Comparison of ENCODE assay signal across 21 cellular contexts in the genomic region with DNA sequence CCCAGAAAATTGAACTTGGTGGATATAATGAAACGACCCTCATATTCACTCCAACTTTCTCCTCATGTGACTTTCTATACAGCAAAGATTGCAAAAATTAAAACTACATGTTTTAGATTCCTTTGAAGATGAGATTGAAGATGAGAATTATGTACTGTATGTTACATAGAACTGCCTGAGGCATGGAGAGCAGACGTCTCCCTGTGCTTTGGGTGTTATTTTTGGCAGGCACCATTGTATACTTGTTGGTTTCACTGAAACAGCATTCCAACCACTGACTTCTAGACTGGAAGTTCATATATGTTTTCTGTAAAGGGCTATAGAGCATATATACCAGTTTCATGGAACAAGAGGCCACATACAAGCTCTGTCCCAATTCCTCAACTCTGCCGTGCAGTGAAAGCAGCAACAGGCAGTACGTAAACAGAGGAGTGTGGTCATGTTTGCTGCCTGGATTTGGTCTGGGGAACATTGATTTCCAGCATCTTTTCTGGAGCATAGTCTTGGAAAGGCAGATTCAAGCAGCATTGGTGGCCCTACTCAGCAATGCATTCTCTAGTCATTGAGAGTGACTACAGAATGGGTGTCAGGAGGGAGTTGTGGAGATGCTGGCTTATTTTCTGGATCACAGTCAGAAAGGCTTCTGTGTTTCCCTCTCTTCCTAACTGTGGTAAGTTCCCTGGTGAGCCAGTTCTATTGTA. TPM values are rescaled to one million over a fixed set of nuclear protein-coding genes. Genes with fewer than 3 reads are reported as not detected.
"Had no signal": no experiment of that assay in that cellular context is flagged by ENCODE, and none has a peak within 500 bp of the region (broad histone marks: within the 10 kb centered on the region; RNA-seq: fewer than 3 reads in every experiment).

No MANE protein-coding gene starts in this region.

- H3K4me3 ChIP-seq: adrenal gland, cardiac muscle cell, lower lobe of right lung, suprapubic skin, tibial nerve had no signal

- H3K27me3 Mint-ChIP-seq: naive thymus-derived CD4-positive, alpha-beta T cell; stimulated activated naive CD8-positive, alpha-beta T cell treated with anti-CD3 and anti-CD28 coated beads, Interleukin-15, Interleukin-2, amounts not matched to agents 100 ng/mL and 50 ng/mL, for 24 hours had no signal

- ATAC-seq: activated CD8-positive, alpha-beta T cell treated with anti-CD3 and anti-CD28 coated beads, Interleukin-2, amount 10 ng/mL, durations not matched to agents 7 days and 5 days; activated naive CD4-positive, alpha-beta T cell treated with anti-CD3 and anti-CD28 coated beads, Interleukin-2, amount 50 U/mL, for 72 hours; foreskin keratinocyte; left lobe of liver; lower lobe of right lung; naive thymus-derived CD4-positive, alpha-beta T cell had no signal

- H3K36me3 Mint-ChIP-seq: activated naive CD4-positive, alpha-beta T cell treated with anti-CD3 and anti-CD28 coated beads, Interleukin-2, amount 50 U/mL, for 72 hours; naive thymus-derived CD4-positive, alpha-beta T cell had no signal

- H3K27ac ChIP-seq: adrenal gland, cardiac muscle cell, foreskin keratinocyte, lower lobe of right lung, suprapubic skin, tibial nerve had no signal

- H3K27ac Mint-ChIP-seq: activated CD8-positive, alpha-beta T cell treated with anti-CD3 and anti-CD28 coated beads, Interleukin-2, amount 10 ng/mL, durations not matched to agents 7 days and 5 days; activated naive CD4-positive, alpha-beta T cell treated with anti-CD3 and anti-CD28 coated beads, Interleukin-2, amount 50 U/mL, for 72 hours; activated T-helper 1 cell treated with anti-CD3 and anti-CD28 coated beads, Interleukin-12 subunit alpha, Interleukin-12 subunit beta, Interleukin-2, Interleukin-4 antibody, amounts not matched to agents 30 ng/mL and 10 ng/mL and 1 ng/mL, durations not matched to agents 14 hours and 24 hours and 36 hours; naive thymus-derived CD4-positive, alpha-beta T cell; progenitor cell of endocrine pancreas; stimulated activated naive CD8-positive, alpha-beta T cell treated with anti-CD3 and anti-CD28 coated beads, Interleukin-15, Interleukin-2, amounts not matched to agents 100 ng/mL and 50 ng/mL, for 24 hours had no signal

- H3K36me3 ChIP-seq: adrenal gland, cardiac muscle cell, lower lobe of right lung, suprapubic skin, tibial nerve had no signal

- H3K4me3 Mint-ChIP-seq: activated CD8-positive, alpha-beta T cell treated with anti-CD3 and anti-CD28 coated beads, Interleukin-2, amount 10 ng/mL, durations not matched to agents 7 days and 5 days; activated T-helper 1 cell treated with anti-CD3 and anti-CD28 coated beads, Interleukin-12 subunit alpha, Interleukin-12 subunit beta, Interleukin-2, Interleukin-4 antibody, amounts not matched to agents 30 ng/mL and 10 ng/mL and 1 ng/mL, durations not matched to agents 14 hours and 24 hours and 36 hours; naive thymus-derived CD4-positive, alpha-beta T cell; stimulated activated naive CD8-positive, alpha-beta T cell treated with anti-CD3 and anti-CD28 coated beads, Interleukin-15, Interleukin-2, amounts not matched to agents 100 ng/mL and 50 ng/mL, for 24 hours had no signal

- H3K27me3 ChIP-seq: adrenal gland, cardiac muscle cell, foreskin keratinocyte, suprapubic skin, tibial nerve had no signal

- H3K4me1 Mint-ChIP-seq: naive thymus-derived CD4-positive, alpha-beta T cell had no signal

- H3K9me3 Mint-ChIP-seq: stimulated activated naive CD8-positive, alpha-beta T cell treated with anti-CD3 and anti-CD28 coated beads, Interleukin-15, Interleukin-2, amounts not matched to agents 100 ng/mL and 50 ng/mL, for 24 hours had no signal

- DNase-seq: activated CD4-positive, alpha-beta T cell treated with anti-CD3 and anti-CD28 coated beads for 1 hour; activated CD4-positive, alpha-beta T cell treated with anti-CD3 and anti-CD28 coated beads, Interleukin-2, amount 50 U/mL, for 1 hour; activated CD8-positive, alpha-beta T cell treated with anti-CD3 and anti-CD28 coated beads, Interleukin-2, amount 10 ng/mL, durations not matched to agents 7 days and 5 days; activated gamma-delta T cell; adrenal gland; cortex of kidney; foreskin keratinocyte; kidney; lower lobe of right lung; naive thymus-derived CD4-positive, alpha-beta T cell; retina; stimulated activated CD4-positive, alpha-beta T cell treated with anti-CD3 and anti-CD28 coated beads, Interleukin-4, amount 100 ng/mL, for 4 hours; T-helper 1 cell had no signal

- H3K4me1 ChIP-seq: adrenal gland, foreskin keratinocyte, lower lobe of right lung, suprapubic skin had no signal

RNA-seq across cellular contexts. Expression of a gene that starts 57.7 kb away (rescaled TPM):
- total RNA-seq: activated CD8-positive, alpha-beta T cell treated with anti-CD3 and anti-CD28 coated beads, Interleukin-2, amount 10 ng/mL, durations not matched to agents 7 days and 5 days; activated naive CD4-positive, alpha-beta T cell treated with anti-CD3 and anti-CD28 coated beads, Interleukin-2, amount 50 U/mL, for 72 hours; activated T-helper 1 cell treated with anti-CD3 and anti-CD28 coated beads, Interleukin-12 subunit alpha, Interleukin-12 subunit beta, Interleukin-2, Interleukin-4 antibody, amounts not matched to agents 30 ng/mL and 10 ng/mL and 1 ng/mL, durations not matched to agents 14 hours and 24 hours and 36 hours; naive thymus-derived CD4-positive, alpha-beta T cell had no signal
- polyA plus RNA-seq: naive thymus-derived CD4-positive, alpha-beta T cell had no signal
